ENCODE assay signal across 8 cellular contexts in genomic region chr12:74537126-74537706, GRCh38.
DNase-seq lines count a peak whose midpoint lies in the region; ATAC-seq and TF ChIP-seq lines count a peak whose summit lies in the region.

No MANE protein-coding gene starts in this region.

- H3K27ac ChIP-seq in muscle layer of colon (ENCODE audit: low read depth, low read length): peak overlapping the region; percentile 77

- ATAC-seq in GM18508 (IDR thresholded peaks at IDR 0.05; ENCODE audit: insufficient read depth, unreplicated experiment) (peak; percentile 53), HG02970 (IDR thresholded peaks at IDR 0.05; ENCODE audit: low FRiP score, unreplicated experiment) (peak; percentile 64)

- DNase-seq in AG20443 (ENCODE audit: low spot score): peak; percentile 40
- DNase-seq in NCI-H146 (lab: John Stamatoyannopoulos, UW): peak; percentile 69
- peak; percentile 74 to 78 for DNase-seq in erythroblast (lab: John Stamatoyannopoulos, UW)
- no peak for DNase-seq in stimulated activated CD8-positive, alpha-beta memory T cell treated with anti-CD3 and anti-CD28 coated beads, Interleukin-4, amount 100 ng/mL, for 48 hours

- H3K4me1 Mint-ChIP-seq in T-helper 1 cell treated with Interleukin-12 subunit alpha and Interleukin-12 subunit beta and Interleukin-4 antibody, amounts not matched to agents 30 μg/mL and 1 μg/mL, for 36 hours (ENCODE audit: low read depth): peaks cover 38% of the 10 kb centered on the region

- H3K9me3 ChIP-seq in muscle layer of colon (ENCODE audit: low read length): no peaks in the 10 kb centered on the region

- H3K4me3 ChIP-seq in muscle layer of colon (ENCODE audit: low read depth in 1 of 2, low read length in 2 of 2): peak overlapping the region; percentile 36 to 97

- H3K9me3 Mint-ChIP-seq in T-helper 1 cell treated with Interleukin-12 subunit alpha and Interleukin-12 subunit beta and Interleukin-4 antibody, amounts not matched to agents 30 μg/mL and 1 μg/mL, for 36 hours: no peaks in the 10 kb centered on the region

- peaks cover 33% of the 10 kb centered on the region for H3K4me1 ChIP-seq in muscle layer of colon (ENCODE audit: insufficient read depth, low read length)

- H3K36me3 Mint-ChIP-seq in T-helper 1 cell treated with Interleukin-12 subunit alpha and Interleukin-12 subunit beta and Interleukin-4 antibody, amounts not matched to agents 30 μg/mL and 1 μg/mL, for 36 hours (ENCODE audit: low read depth): peaks cover 38% of the 10 kb centered on the region

- peak overlapping the region; percentile 95 for H3K27ac Mint-ChIP-seq in T-helper 1 cell treated with Interleukin-12 subunit alpha and Interleukin-12 subunit beta and Interleukin-4 antibody, amounts not matched to agents 30 μg/mL and 1 μg/mL, for 36 hours

- H3K4me3 Mint-ChIP-seq in T-helper 1 cell treated with Interleukin-12 subunit alpha and Interleukin-12 subunit beta and Interleukin-4 antibody, amounts not matched to agents 30 μg/mL and 1 μg/mL, for 36 hours: peak overlapping the region; percentile 94

- TF ChIP-seq POLR2A in erythroblast (IDR thresholded peaks at IDR 0.05; ENCODE audit: low read length): no peak

- no peaks in the 10 kb centered on the region for H3K27me3 Mint-ChIP-seq in T-helper 1 cell treated with Interleukin-12 subunit alpha and Interleukin-12 subunit beta and Interleukin-4 antibody, amounts not matched to agents 30 μg/mL and 1 μg/mL, for 36 hours (ENCODE audit: low read depth)

- no peaks in the 10 kb centered on the region for H3K27me3 ChIP-seq in muscle layer of colon (ENCODE audit: control insufficient read depth in 1 of 2, insufficient read depth in 2 of 2, low read length in 2 of 2)

- peaks cover 12% of the 10 kb centered on the region for H3K36me3 ChIP-seq in muscle layer of colon (ENCODE audit: insufficient read depth, low read length)

- H3K9ac ChIP-seq in muscle layer of colon (ENCODE audit: low read length): peak overlapping the region; percentile 99
